In genomic region chr19:51366050-51366998, GRCh38 we compare ENCODE assay signal across 1 cellular context.
TF ChIP-seq lines count a peak whose summit lies in the region.

TSS of gene ETFB (minus strand) at chr19:51366388. CDS start at chr19:51366326, 62 bp downstream.

TF ChIP-seq in HepG2, 621 proteins besides CTCF, POLR2A, EP300 and RAD21 (continued from another document and continues in another):
- TF ChIP-seq ZNF121 (CRISPR knock-in tag; IDR thresholded peaks at IDR 0.05): no peak
- peak; percentile 21; the same call in 1 of the 2 replicates for TF ChIP-seq THAP9 (CRISPR knock-in tag; IDR thresholded peaks at IDR 0.05; ENCODE audit: borderline replicate concordance)
- TF ChIP-seq TARDBP (CRISPR knock-in tag; IDR thresholded peaks at IDR 0.05): no peak
- TF ChIP-seq ZBTB7B (CRISPR knock-in tag; IDR thresholded peaks at IDR 0.05): no peak
- TF ChIP-seq CERS6 (CRISPR knock-in tag; IDR thresholded peaks at IDR 0.05): no peak
- no peak; the same call in 1 of the 2 replicates for TF ChIP-seq CSRNP1 (CRISPR knock-in tag; IDR thresholded peaks at IDR 0.05)
- no peak for TF ChIP-seq ZNF318 (CRISPR knock-in tag; IDR thresholded peaks at IDR 0.05)
- TF ChIP-seq ZSCAN20 (CRISPR knock-in tag; IDR thresholded peaks at IDR 0.05; ENCODE audit: borderline replicate concordance): no peak
- TF ChIP-seq IKZF4 (CRISPR knock-in tag; IDR thresholded peaks at IDR 0.05; ENCODE audit: borderline replicate concordance, low read depth, not compliant biosample characterization): peak; percentile 19
- no peak for TF ChIP-seq ZNF24 (IDR thresholded peaks at IDR 0.05)
- TF ChIP-seq TEAD3 (CRISPR knock-in tag; optimal IDR thresholded peaks at IDR 0.05; ENCODE audit: borderline replicate concordance): no peak
- TF ChIP-seq SSRP1 (CRISPR knock-in tag; IDR thresholded peaks at IDR 0.05): peak; percentile 99
- no peak for TF ChIP-seq GATAD2A (CRISPR knock-in tag; IDR thresholded peaks at IDR 0.05)
- TF ChIP-seq ZNF281 (CRISPR knock-in tag; IDR thresholded peaks at IDR 0.05; ENCODE audit: borderline replicate concordance): no peak
- TF ChIP-seq MXD4 (CRISPR knock-in tag; IDR thresholded peaks at IDR 0.05): no peak
- no peak for TF ChIP-seq MTF1 (CRISPR knock-in tag; IDR thresholded peaks at IDR 0.05)
- no peak for TF ChIP-seq ZFP1 (CRISPR knock-in tag; IDR thresholded peaks at IDR 0.05)
- no peak; the same call in 1 of the 2 replicates for TF ChIP-seq ZMAT3 (CRISPR knock-in tag; conservative IDR thresholded peaks at IDR 0.05)
- TF ChIP-seq NR2F2 (IDR thresholded peaks at IDR 0.05; ENCODE audit: borderline replicate concordance, low read depth): peak; percentile 70; the same call in 1 of the 2 replicates
- TF ChIP-seq ARID5B (CRISPR knock-in tag; IDR thresholded peaks at IDR 0.05): peak; percentile 23; the same call in 1 of the 2 replicates
- TF ChIP-seq ZNF607 (CRISPR knock-in tag; IDR thresholded peaks at IDR 0.05; ENCODE audit: borderline replicate concordance): peak; percentile 89
- no peak for TF ChIP-seq ZNF704 (CRISPR knock-in tag; IDR thresholded peaks at IDR 0.05; ENCODE audit: borderline replicate concordance)
- 0 out of 2 replicates have a peak, but pooled peaks have one; percentile 8 for TF ChIP-seq XBP1 (CRISPR knock-in tag; IDR thresholded peaks at IDR 0.05)
- no peak for TF ChIP-seq ZNF124 (CRISPR knock-in tag; IDR thresholded peaks at IDR 0.05)
- TF ChIP-seq ZBTB37 (CRISPR knock-in tag; IDR thresholded peaks at IDR 0.05): no peak
- no peak for TF ChIP-seq ZNF143 (CRISPR knock-in tag; IDR thresholded peaks at IDR 0.05)
- TF ChIP-seq ZC3H4 (CRISPR knock-in tag; IDR thresholded peaks at IDR 0.05; ENCODE audit: borderline replicate concordance): no peak; the same call in 1 of the 2 replicates
